ENCODE assay signal across 1 cellular context in the genomic region with DNA sequence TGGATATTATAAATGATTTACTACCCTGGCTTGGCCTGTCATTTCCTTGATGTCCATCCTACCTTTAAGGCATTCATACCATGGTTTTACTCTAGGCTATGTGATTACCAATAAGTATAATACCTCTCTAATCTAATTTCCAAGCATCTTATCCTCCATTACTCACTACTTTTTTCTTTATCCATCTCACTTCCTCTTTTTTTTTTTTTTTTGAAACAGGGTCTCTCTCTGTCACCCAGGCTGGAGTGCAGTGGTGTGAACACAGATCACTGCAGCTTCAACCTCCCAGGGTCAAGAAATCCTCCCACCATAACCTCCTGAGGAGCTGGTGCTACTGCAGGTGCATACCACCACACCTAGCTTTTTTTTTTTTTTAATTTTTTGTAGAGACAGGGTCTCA.
A peak's percentile ranks its signal among the peaks of the same experiment; 100 is the strongest.
TF ChIP-seq lines count a peak whose summit lies in the region.

No MANE protein-coding gene starts in this region.

TF ChIP-seq in K562, 482 proteins besides CTCF, POLR2A, EP300 and RAD21:
- TF ChIP-seq SP1 (CRISPR knock-in tag; IDR thresholded peaks at IDR 0.05) = no peak
- 0 out of 2 replicates have a peak, but pooled peaks have one; percentile 8 for TF ChIP-seq ZNF384 (IDR thresholded peaks at IDR 0.05; ENCODE audit: low read depth, low read length)
- peak; percentile 70 for TF ChIP-seq SPI1 (IDR thresholded peaks at IDR 0.05; ENCODE audit: borderline replicate concordance, low read depth, low read length)
TF ChIP-seq in K562: peak in this region for 2.
